Comparison of ENCODE assay signal across 1 cellular context in genomic region chr10:86601956-86602592, GRCh38.
TF ChIP-seq lines count a peak whose summit lies in the region.

No MANE protein-coding gene starts in this region.

TF ChIP-seq in HepG2, 621 proteins besides CTCF, POLR2A, EP300 and RAD21 (continued from another document and continues in another):
- TF ChIP-seq ZNF646 (CRISPR knock-in tag; IDR thresholded peaks at IDR 0.05) = peak; percentile 75; the same call in 1 of the 2 replicates
- TF ChIP-seq TFDP2 (CRISPR knock-in tag; IDR thresholded peaks at IDR 0.05) = no peak
- peak; percentile 53; the same call in 1 of the 2 replicates for TF ChIP-seq LCORL (IDR thresholded peaks at IDR 0.05)
- TF ChIP-seq LCORL (CRISPR knock-in tag; IDR thresholded peaks at IDR 0.05) = peak; percentile 54; the same call in 1 of the 2 replicates
- TF ChIP-seq BCL6 (CRISPR knock-in tag; IDR thresholded peaks at IDR 0.05) = peak; percentile 38; the same call in 1 of the 2 replicates
- no peak for TF ChIP-seq STAG1 (CRISPR knock-in tag; IDR thresholded peaks at IDR 0.05)
- peak; percentile 62; the same call in 1 of the 2 replicates for TF ChIP-seq ZNF205 (CRISPR knock-in tag; IDR thresholded peaks at IDR 0.05)
- peak; percentile 50; the same call in 1 of the 2 replicates for TF ChIP-seq SOX5 (CRISPR knock-in tag; IDR thresholded peaks at IDR 0.05; ENCODE audit: borderline replicate concordance)
- peak; percentile 80 for TF ChIP-seq MAFF (IDR thresholded peaks at IDR 0.05; ENCODE audit: low read depth, low read length)
- TF ChIP-seq ARID5B (CRISPR knock-in tag; IDR thresholded peaks at IDR 0.05) = peak; percentile 79
- TF ChIP-seq THAP11 (CRISPR knock-in tag; IDR thresholded peaks at IDR 0.05) = 0 out of 2 replicates have a peak, but pooled peaks have one; percentile 28
- TF ChIP-seq FOXP1 (IDR thresholded peaks at IDR 0.05) = no peak
- peak; percentile 19; the same call in 1 of the 2 replicates for TF ChIP-seq FOXP1 (CRISPR knock-in tag; IDR thresholded peaks at IDR 0.05)
- no peak for TF ChIP-seq ZBTB4 (CRISPR knock-in tag; IDR thresholded peaks at IDR 0.05; ENCODE audit: borderline replicate concordance)
- TF ChIP-seq HOMEZ (CRISPR knock-in tag; IDR thresholded peaks at IDR 0.05; ENCODE audit: low read depth) = 0 out of 2 replicates have a peak, but pooled peaks have one; percentile 34
- peak; percentile 56 for TF ChIP-seq MAX (IDR thresholded peaks at IDR 0.05)
- 0 out of 2 replicates have a peak, but pooled peaks have one; percentile 13 for TF ChIP-seq ZNF609 (CRISPR knock-in tag; IDR thresholded peaks at IDR 0.05; ENCODE audit: borderline replicate concordance)
- TF ChIP-seq SOX13 (IDR thresholded peaks at IDR 0.05) = no peak
- peak in 1 of 2 experiments; percentile 48; a peak in 1 of 4 replicates for TF ChIP-seq SOX13 (CRISPR knock-in tag; conservative IDR thresholded peaks at IDR 0.05 in 1 of 2, IDR thresholded peaks at IDR 0.05 in 1 of 2)
- no peak for TF ChIP-seq ZNF878 (CRISPR knock-in tag; IDR thresholded peaks at IDR 0.05)
- TF ChIP-seq SOX6 (IDR thresholded peaks at IDR 0.05) = no peak
- peak; percentile 39; the same call in 1 of the 2 replicates for TF ChIP-seq SOX6 (CRISPR knock-in tag; IDR thresholded peaks at IDR 0.05)
- TF ChIP-seq FOXO1 (CRISPR knock-in tag; IDR thresholded peaks at IDR 0.05) = 0 out of 2 replicates have a peak, but pooled peaks have one; percentile 34
- no peak for TF ChIP-seq HNRNPK (IDR thresholded peaks at IDR 0.05; ENCODE audit: low read depth, low read length, poor library complexity, severe bottlenecking)
- TF ChIP-seq NR2F2 (IDR thresholded peaks at IDR 0.05; ENCODE audit: borderline replicate concordance, low read depth) = no peak
- TF ChIP-seq GABPA (IDR thresholded peaks at IDR 0.05; ENCODE audit: low read depth, low read length) = no peak
- peak; percentile 47; the same call in 1 of the 2 replicates for TF ChIP-seq GABPA (CRISPR knock-in tag; IDR thresholded peaks at IDR 0.05; ENCODE audit: low read depth)
- no peak for TF ChIP-seq HES4 (CRISPR knock-in tag; IDR thresholded peaks at IDR 0.05; ENCODE audit: borderline replicate concordance)
- TF ChIP-seq HDAC2 (CRISPR knock-in tag; IDR thresholded peaks at IDR 0.05) = peak; percentile 52; the same call in 1 of the 2 replicates
- TF ChIP-seq GATAD2A (CRISPR knock-in tag; IDR thresholded peaks at IDR 0.05) = peak; percentile 49
